Comparison of ENCODE assay signal across 12 cellular contexts in the genomic region with DNA sequence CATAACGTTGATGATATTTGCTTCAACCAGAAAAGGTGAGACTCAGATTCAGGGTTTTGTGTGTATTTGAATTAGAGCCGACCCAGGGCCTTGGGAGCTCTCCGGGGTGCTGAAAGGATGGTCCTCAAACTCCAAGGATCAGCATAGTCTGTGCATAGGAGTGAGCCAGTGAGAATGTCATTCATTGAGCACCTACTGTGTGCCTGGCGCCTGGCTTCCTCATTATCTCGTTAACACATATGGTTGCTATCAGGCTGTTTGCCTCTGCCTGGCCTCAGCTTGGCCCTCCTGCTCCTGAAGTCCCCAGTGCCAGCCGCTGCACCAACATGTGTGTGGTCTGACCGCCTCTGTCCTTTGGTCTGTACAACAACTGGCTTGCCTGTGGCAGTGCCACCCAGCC. TPM values are rescaled to one million over a fixed set of nuclear protein-coding genes. Genes with fewer than 3 reads are reported as not detected.
DNase-seq lines count a peak whose midpoint lies in the region; ATAC-seq and TF ChIP-seq lines count a peak whose summit lies in the region.
"Had no signal": no experiment of that assay in that cellular context is flagged by ENCODE, and none has a peak within 500 bp of the region (broad histone marks: within the 10 kb centered on the region; RNA-seq: fewer than 3 reads in every experiment).

No MANE protein-coding gene starts in this region.

- H3K27ac ChIP-seq in IMR-90 (ENCODE audit: insufficient read depth, low read length) (no peak overlapping the region), right lobe of liver (no peak overlapping the region), colonic mucosa (no peak overlapping the region)
- H3K27ac ChIP-seq: HL-60, PC-9 had no signal

- no TSS peak for BruUV-seq in IMR-90 (replicated peaks; lab: Mats Ljungman, UMichigan)

- H3K9ac ChIP-seq in IMR-90 (ENCODE audit: low read depth, low read length) (no peak overlapping the region), colonic mucosa (ENCODE audit: low read depth in 2 of 2, low read length in 2 of 2) (no peak overlapping the region)

- TF ChIP-seq POLR2A in IMR-90 (IDR thresholded peaks at IDR 0.05; ENCODE audit: low read depth, low read length) (no peak), right lobe of liver (IDR thresholded peaks at IDR 0.05) (no peak)

- in situ Hi-C loops in IMR-90 (cut with MboI; ENCODE audit: low sequenced_read_pairs) (no loop called here), astrocyte of the cerebellum (cut with HindIII; ENCODE audit: low sequenced_read_pairs) (no loop called here)

- POLR2A ChIA-PET in IMR-90 (lab: Charles Lee; ENCODE audit: unreplicated experiment) = no interaction called here

- no peaks in the 10 kb centered on the region for H3K9me1 ChIP-seq in IMR-90 (ENCODE audit: insufficient read depth, low read length)

- no peak overlapping the region for H2BK20ac ChIP-seq in IMR-90 (ENCODE audit: low read depth, low read length)

- H2BK5ac ChIP-seq in IMR-90 (ENCODE audit: low read depth, low read length, poor library complexity, severe bottlenecking) = no peak overlapping the region

- CTCF ChIA-PET in IMR-90 (lab: Yijun Ruan, JAX) = no interaction called here

- H4K20me1 ChIP-seq in IMR-90 (ENCODE audit: insufficient read depth, low read length) = no peaks in the 10 kb centered on the region

- H3K4me3 ChIP-seq in IMR-90 (ENCODE audit: insufficient read depth, low read depth, low read length) = no peak overlapping the region
- H3K4me3 ChIP-seq in astrocyte of the cerebellum (ENCODE audit: low read depth, low read length) = no peak overlapping the region
- H3K4me3 ChIP-seq in right lobe of liver = no peak overlapping the region
- H3K4me3 ChIP-seq in colonic mucosa = no peak overlapping the region
- H3K4me3 ChIP-seq: PC-9 had no signal

- intact Hi-C loops in IMR-90 (cut with micrococcal nuclease) (no loop called here), right lobe of liver (cut with DNase I) (no loop called here), colonic mucosa (cut with DNase I) (no loop called here)
- intact Hi-C loops in activated T-helper 1 cell treated with anti-CD3 and anti-CD28 coated beads, Interleukin-12 subunit alpha, Interleukin-12 subunit beta, Interleukin-2, Interleukin-4 antibody, amounts not matched to agents 30 ng/mL and 10 ng/mL and 1 ng/mL, durations not matched to agents 14 hours and 24 hours and 36 hours (cut with micrococcal nuclease) = no loop called here

- ATAC-seq in IMR-90 (ENCODE audit: low read depth) (peak; percentile 69), right lobe of liver (no peak)

- no peak overlapping the region for H3K4ac ChIP-seq in IMR-90 (ENCODE audit: low read depth, low read length)

- H4K5ac ChIP-seq in IMR-90 (ENCODE audit: low read depth, low read length) = no peak overlapping the region

- no peak overlapping the region for H2AK5ac ChIP-seq in IMR-90 (ENCODE audit: low read depth, low read length)

- H3K18ac ChIP-seq in IMR-90 (ENCODE audit: low read depth, low read length) = no peak overlapping the region

- no peak overlapping the region for H4K8ac ChIP-seq in IMR-90 (ENCODE audit: low read depth in 2 of 2, low read length in 2 of 2)

- H3K9me3 Mint-ChIP-seq in activated T-helper 1 cell treated with anti-CD3 and anti-CD28 coated beads, Interleukin-12 subunit alpha, Interleukin-12 subunit beta, Interleukin-2, Interleukin-4 antibody, amounts not matched to agents 30 ng/mL and 10 ng/mL and 1 ng/mL, durations not matched to agents 14 hours and 24 hours and 36 hours = peaks cover 6% of the 10 kb centered on the region
- H3K9me3 Mint-ChIP-seq: mesothelial cell of epicardium had no signal

- TF ChIP-seq RAD21 in IMR-90 (IDR thresholded peaks at IDR 0.05; ENCODE audit: low read length) = no peak

- no peak overlapping the region for H3K27ac Mint-ChIP-seq in activated T-helper 1 cell treated with anti-CD3 and anti-CD28 coated beads, Interleukin-12 subunit alpha, Interleukin-12 subunit beta, Interleukin-2, Interleukin-4 antibody, amounts not matched to agents 30 ng/mL and 10 ng/mL and 1 ng/mL, durations not matched to agents 14 hours and 24 hours and 36 hours
- H3K27ac Mint-ChIP-seq: mesothelial cell of epicardium had no signal

- no peak overlapping the region for H2BK15ac ChIP-seq in IMR-90 (ENCODE audit: low read depth, low read length)

- peaks cover 3% of the 10 kb centered on the region; the same call in 1 of the 2 replicates for H3K27me3 ChIP-seq in IMR-90 (ENCODE audit: control insufficient read depth, insufficient read depth, low read length)
- peaks cover 0 to 20% of the 10 kb centered on the region in 2 donors for H3K27me3 ChIP-seq in right lobe of liver
- H3K27me3 ChIP-seq in colonic mucosa = peaks cover 16% of the 10 kb centered on the region

- dilution Hi-C loops in IMR-90 (cut with HindIII; ENCODE audit: low sequenced_read_pairs, unreplicated experiment) = no loop called here

- H3K4me2 ChIP-seq in IMR-90 (ENCODE audit: low read depth, low read length) = no peak overlapping the region
- H3K4me2 ChIP-seq: PC-9 had no signal

- WGBS in IMR-90 (ENCODE audit: extremely low coverage in 2 of 2, insufficient read length in 1 of 2), 2 experiments = 50% methylated on average over 4 of the region's 7 CpGs; no CpG with 5 or more reads in 1 of the 2 experiments
- 4% methylated on average over 5 of the region's 7 CpGs for WGBS in right lobe of liver (ENCODE audit: insufficient coverage, low coverage, low lambda C conversion rate, missing lambda C conversion rate)

- peaks cover 33% of the 10 kb centered on the region for H3K27me3 Mint-ChIP-seq in activated T-helper 1 cell treated with anti-CD3 and anti-CD28 coated beads, Interleukin-12 subunit alpha, Interleukin-12 subunit beta, Interleukin-2, Interleukin-4 antibody, amounts not matched to agents 30 ng/mL and 10 ng/mL and 1 ng/mL, durations not matched to agents 14 hours and 24 hours and 36 hours (ENCODE audit: insufficient read depth)

- H4K91ac ChIP-seq in IMR-90 (ENCODE audit: insufficient read depth, low read depth, low read length) = no peak overlapping the region

- H3K4me3 Mint-ChIP-seq in activated T-helper 1 cell treated with anti-CD3 and anti-CD28 coated beads, Interleukin-12 subunit alpha, Interleukin-12 subunit beta, Interleukin-2, Interleukin-4 antibody, amounts not matched to agents 30 ng/mL and 10 ng/mL and 1 ng/mL, durations not matched to agents 14 hours and 24 hours and 36 hours = no peak overlapping the region
- H3K4me3 Mint-ChIP-seq: mesothelial cell of epicardium had no signal

- H3K56ac ChIP-seq in IMR-90 (ENCODE audit: extremely low read depth, insufficient read depth, low read length) = no peak overlapping the region

- no peak overlapping the region for H3K14ac ChIP-seq in IMR-90 (replicated peaks; ENCODE audit: low read depth, low read length)

- no peaks in the 10 kb centered on the region for H3K4me1 Mint-ChIP-seq in activated T-helper 1 cell treated with anti-CD3 and anti-CD28 coated beads, Interleukin-12 subunit alpha, Interleukin-12 subunit beta, Interleukin-2, Interleukin-4 antibody, amounts not matched to agents 30 ng/mL and 10 ng/mL and 1 ng/mL, durations not matched to agents 14 hours and 24 hours and 36 hours (ENCODE audit: low read depth)
- H3K4me1 Mint-ChIP-seq: mesothelial cell of epicardium had no signal

- DNase-seq in Daoy (ENCODE audit: low read depth) = peak; percentile 29
- peak; percentile 12 for DNase-seq in IMR-90
- DNase-seq in astrocyte of the cerebellum (ENCODE audit: low read depth) = peak; percentile 1
- peak in 2 of 3 donors; percentile 31 to 38 for DNase-seq in right lobe of liver
- no peak for DNase-seq in activated T-helper 1 cell treated with anti-CD3 and anti-CD28 coated beads, Interleukin-12 subunit alpha, Interleukin-12 subunit beta, Interleukin-2, Interleukin-4 antibody, amounts not matched to agents 30 ng/mL and 10 ng/mL and 1 ng/mL, durations not matched to agents 14 hours and 24 hours and 36 hours (ENCODE audit: low spot score)
- no peak for DNase-seq in COR-L47 (lab: John Stamatoyannopoulos, UW)
- DNase-seq in colonic mucosa = no peak
- no peak for DNase-seq in H4 (ENCODE audit: low spot score)
- DNase-seq: activated T-cell treated with anti-CD3 and anti-CD28 coated beads for 4 hours had no signal

- no peak overlapping the region for H2AFZ ChIP-seq in IMR-90 (replicated peaks; ENCODE audit: low read length, poor library complexity)
- H2AFZ ChIP-seq: PC-9 had no signal

- H3K4me1 ChIP-seq in IMR-90 (ENCODE audit: control insufficient read depth, insufficient read depth, low read length) (no peaks in the 10 kb centered on the region), right lobe of liver (peaks cover 0 to 4% (median 0%) of the 10 kb centered on the region in 4 donors), colonic mucosa (no peaks in the 10 kb centered on the region)

- TF ChIP-seq CTCF in IMR-90 (conservative IDR thresholded peaks at IDR 0.05; ENCODE audit: low read depth, low read length) (no peak), astrocyte of the cerebellum (IDR thresholded peaks at IDR 0.05; ENCODE audit: low read depth, low read length, missing control alignments) (no peak), right lobe of liver (IDR thresholded peaks at IDR 0.05) (no peak), colonic mucosa (IDR thresholded peaks at IDR 0.05) (no peak)

- H3K23ac ChIP-seq in IMR-90 (ENCODE audit: low read depth, low read length) = no peak overlapping the region

- H3K9me3 ChIP-seq in IMR-90 (ENCODE audit: control insufficient read depth, insufficient read depth, low read length) (peaks cover 5% of the 10 kb centered on the region), right lobe of liver (peaks cover 0 to 4% (median 0%) of the 10 kb centered on the region in 4 donors), colonic mucosa (no peaks in the 10 kb centered on the region)

- H3K79me1 ChIP-seq in IMR-90 (ENCODE audit: low read depth in 1 of 2, low read length in 2 of 2) = no peaks in the 10 kb centered on the region

- H3K36me3 Mint-ChIP-seq in activated T-helper 1 cell treated with anti-CD3 and anti-CD28 coated beads, Interleukin-12 subunit alpha, Interleukin-12 subunit beta, Interleukin-2, Interleukin-4 antibody, amounts not matched to agents 30 ng/mL and 10 ng/mL and 1 ng/mL, durations not matched to agents 14 hours and 24 hours and 36 hours (ENCODE audit: low read depth) = peaks cover 3% of the 10 kb centered on the region
- H3K36me3 Mint-ChIP-seq: mesothelial cell of epicardium had no signal

- no peak overlapping the region for H2AK9ac ChIP-seq in IMR-90 (replicated peaks; ENCODE audit: low read depth, low read length, poor library complexity)

- H3K36me3 ChIP-seq in IMR-90 (ENCODE audit: control insufficient read depth, insufficient read depth, low read length) (no peaks in the 10 kb centered on the region), right lobe of liver (no peaks in the 10 kb centered on the region), colonic mucosa (no peaks in the 10 kb centered on the region)

- H2BK120ac ChIP-seq in IMR-90 (ENCODE audit: low read depth, low read length) = no peak overlapping the region

RNA-seq across cellular contexts. Expression of gene JAKMIP1, which starts 25.1 kb away (rescaled TPM):
- 0.40 and 1.3 TPM in 2 replicates for total RNA-seq in Daoy (2014; rRNA removed; shearing (Covaris generic))
- total RNA-seq in IMR-90 (2012; rRNA removed) = not detected in 2 replicates
- polyA plus RNA-seq in IMR-90 (2012; rRNA removed) = not detected in 2 replicates
- not detected in 2 replicates for polyA plus RNA-seq in IMR-90 (2012; cell fraction: cytosol; rRNA removed)
- polyA plus RNA-seq in IMR-90 (2012; cell fraction: nucleus; rRNA removed; ENCODE audit: low replicate concordance) = not detected in 2 replicates
- total RNA-seq in right lobe of liver = under 1 TPM in 1 of 6 experiments, not detected in 5; 0.12 TPM
- 15.5 and 16.9 TPM in 2 replicates for total RNA-seq in activated T-helper 1 cell treated with anti-CD3 and anti-CD28 coated beads, Interleukin-12 subunit alpha, Interleukin-12 subunit beta, Interleukin-2, Interleukin-4 antibody, amounts not matched to agents 30 ng/mL and 10 ng/mL and 1 ng/mL, durations not matched to agents 14 hours and 24 hours and 36 hours
- under 1 TPM; 0.19 to 0.42 TPM for total RNA-seq in colonic mucosa
- total RNA-seq in H4 (2014; rRNA removed; shearing (Covaris generic)) = 0.21 and 0.64 TPM in 2 replicates
- total RNA-seq: mesothelial cell of epicardium, PC-9 had no signal

RNA-seq across cellular contexts. Expression of gene WFS1, which starts 44.2 kb away (rescaled TPM):
- 17.6 and 19.3 TPM in 2 replicates for total RNA-seq in Daoy (2014; rRNA removed; shearing (Covaris generic))
- total RNA-seq in IMR-90 (2012; rRNA removed) (9.7 TPM in 2 replicates), right lobe of liver (10 to 100 TPM; 11.3 to 19.7 (median 15.9) TPM), colonic mucosa (10 to 100 TPM; 12.1 to 12.7 TPM)
- 42.4 and 47.7 TPM in 2 replicates for polyA plus RNA-seq in IMR-90 (2012; rRNA removed)
- polyA plus RNA-seq in IMR-90 (2012; cell fraction: cytosol; rRNA removed) = 22.0 and 71.4 TPM in 2 replicates
- polyA plus RNA-seq in IMR-90 (2012; cell fraction: nucleus; rRNA removed; ENCODE audit: low replicate concordance) = 50.6 and 96.4 TPM in 2 replicates
- total RNA-seq in activated T-helper 1 cell treated with anti-CD3 and anti-CD28 coated beads, Interleukin-12 subunit alpha, Interleukin-12 subunit beta, Interleukin-2, Interleukin-4 antibody, amounts not matched to agents 30 ng/mL and 10 ng/mL and 1 ng/mL, durations not matched to agents 14 hours and 24 hours and 36 hours = 5.7 and 9.3 TPM in 2 replicates
- 32.6 and 32.8 TPM in 2 replicates for total RNA-seq in H4 (2014; rRNA removed; shearing (Covaris generic))

Comparison
In these comparisons a context has a peak if more than half of its experiments do, and no peak if none do; other contexts are left out.
1. DNase-seq: peak in Daoy (single experiment), IMR-90 (single experiment), astrocyte of the cerebellum (single experiment) and right lobe of liver (2 of 3); none in activated T-helper 1 cell treated with anti-CD3 and anti-CD28 coated beads, Interleukin-12 subunit alpha, Interleukin-12 subunit beta, Interleukin-2, Interleukin-4 antibody, amounts not matched to agents 30 ng/mL and 10 ng/mL and 1 ng/mL, durations not matched to agents 14 hours and 24 hours and 36 hours (single experiment), COR-L47 (single experiment), colonic mucosa (single experiment) and H4 (single experiment).